2 cellular contexts compared by ENCODE assay signal in the genomic region with DNA sequence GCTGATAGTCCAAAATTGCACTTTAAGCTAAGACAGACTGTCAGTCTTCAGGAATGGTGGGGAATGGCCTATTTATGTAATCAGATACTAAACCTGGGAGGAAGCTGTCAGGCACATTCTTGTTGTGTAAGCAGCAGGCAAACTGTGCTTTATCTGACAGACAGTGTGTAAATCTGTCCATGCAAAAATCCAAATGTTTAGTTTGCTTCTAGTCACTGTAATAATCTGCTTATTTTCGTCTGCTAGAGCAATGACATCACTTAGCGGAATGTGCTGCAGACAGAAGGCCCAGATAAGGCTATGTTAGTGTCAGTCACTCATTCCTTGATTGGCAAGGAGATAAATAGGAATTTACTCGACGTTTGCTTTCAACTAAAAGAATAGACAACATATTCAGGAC.
TF ChIP-seq lines count a peak whose summit lies in the region.

No MANE protein-coding gene starts in this region.

TF ChIP-seq in GM12878, 131 proteins besides CTCF, POLR2A, EP300 and RAD21:
- no peak for TF ChIP-seq KLF5 (IDR thresholded peaks at IDR 0.05; ENCODE audit: partially characterized antibody)
- TF ChIP-seq, protein P1, sequence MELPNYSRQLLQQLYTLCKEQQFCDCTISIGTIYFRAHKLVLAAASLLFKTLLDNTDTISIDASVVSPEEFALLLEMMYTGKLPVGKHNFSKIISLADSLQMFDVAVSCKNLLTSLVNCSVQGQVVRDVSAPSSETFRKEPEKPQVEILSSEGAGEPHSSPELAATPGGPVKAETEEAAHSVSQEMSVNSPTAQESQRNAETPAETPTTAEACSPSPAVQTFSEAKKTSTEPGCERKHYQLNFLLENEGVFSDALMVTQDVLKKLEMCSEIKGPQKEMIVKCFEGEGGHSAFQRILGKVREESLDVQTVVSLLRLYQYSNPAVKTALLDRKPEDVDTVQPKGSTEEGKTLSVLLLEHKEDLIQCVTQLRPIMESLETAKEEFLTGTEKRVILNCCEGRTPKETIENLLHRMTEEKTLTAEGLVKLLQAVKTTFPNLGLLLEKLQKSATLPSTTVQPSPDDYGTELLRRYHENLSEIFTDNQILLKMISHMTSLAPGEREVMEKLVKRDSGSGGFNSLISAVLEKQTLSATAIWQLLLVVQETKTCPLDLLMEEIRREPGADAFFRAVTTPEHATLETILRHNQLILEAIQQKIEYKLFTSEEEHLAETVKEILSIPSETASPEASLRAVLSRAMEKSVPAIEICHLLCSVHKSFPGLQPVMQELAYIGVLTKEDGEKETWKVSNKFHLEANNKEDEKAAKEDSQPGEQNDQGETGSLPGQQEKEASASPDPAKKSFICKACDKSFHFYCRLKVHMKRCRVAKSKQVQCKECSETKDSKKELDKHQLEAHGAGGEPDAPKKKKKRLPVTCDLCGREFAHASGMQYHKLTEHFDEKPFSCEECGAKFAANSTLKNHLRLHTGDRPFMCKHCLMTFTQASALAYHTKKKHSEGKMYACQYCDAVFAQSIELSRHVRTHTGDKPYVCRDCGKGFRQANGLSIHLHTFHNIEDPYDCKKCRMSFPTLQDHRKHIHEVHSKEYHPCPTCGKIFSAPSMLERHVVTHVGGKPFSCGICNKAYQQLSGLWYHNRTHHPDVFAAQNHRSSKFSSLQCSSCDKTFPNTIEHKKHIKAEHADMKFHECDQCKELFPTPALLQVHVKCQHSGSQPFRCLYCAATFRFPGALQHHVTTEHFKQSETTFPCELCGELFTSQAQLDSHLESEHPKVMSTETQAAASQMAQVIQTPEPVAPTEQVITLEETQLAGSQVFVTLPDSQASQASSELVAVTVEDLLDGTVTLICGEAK (IDR thresholded peaks at IDR 0.05; ENCODE audit: borderline replicate concordance) = no peak
- no peak for TF ChIP-seq RBBP5 (conservative IDR thresholded peaks at IDR 0.05)
- TF ChIP-seq BMI1 (IDR thresholded peaks at IDR 0.05; ENCODE audit: borderline replicate concordance) = no peak
- no peak for TF ChIP-seq NFXL1 (IDR thresholded peaks at IDR 0.05; ENCODE audit: borderline replicate concordance)
- TF ChIP-seq GABPA (IDR thresholded peaks at IDR 0.05; ENCODE audit: low read depth) = no peak
- no peak for TF ChIP-seq TARDBP (IDR thresholded peaks at IDR 0.05; ENCODE audit: borderline replicate concordance)
- TF ChIP-seq ZNF24 (IDR thresholded peaks at IDR 0.05) = no peak

TF ChIP-seq in GM23338, 12 proteins besides CTCF, POLR2A, EP300 and RAD21:
- no peak for TF ChIP-seq STAT1 (IDR thresholded peaks at IDR 0.05; ENCODE audit: unreplicated experiment)
- no peak for TF ChIP-seq POLR2AphosphoS5 (IDR thresholded peaks at IDR 0.05; ENCODE audit: low read depth)
- TF ChIP-seq, protein P2, sequence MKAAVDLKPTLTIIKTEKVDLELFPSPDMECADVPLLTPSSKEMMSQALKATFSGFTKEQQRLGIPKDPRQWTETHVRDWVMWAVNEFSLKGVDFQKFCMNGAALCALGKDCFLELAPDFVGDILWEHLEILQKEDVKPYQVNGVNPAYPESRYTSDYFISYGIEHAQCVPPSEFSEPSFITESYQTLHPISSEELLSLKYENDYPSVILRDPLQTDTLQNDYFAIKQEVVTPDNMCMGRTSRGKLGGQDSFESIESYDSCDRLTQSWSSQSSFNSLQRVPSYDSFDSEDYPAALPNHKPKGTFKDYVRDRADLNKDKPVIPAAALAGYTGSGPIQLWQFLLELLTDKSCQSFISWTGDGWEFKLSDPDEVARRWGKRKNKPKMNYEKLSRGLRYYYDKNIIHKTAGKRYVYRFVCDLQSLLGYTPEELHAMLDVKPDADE (IDR thresholded peaks at IDR 0.05) = no peak
- TF ChIP-seq CREB1 (CRISPR knock-in tag; IDR thresholded peaks at IDR 0.05; ENCODE audit: low read depth) = no peak
- TF ChIP-seq, protein P3, sequence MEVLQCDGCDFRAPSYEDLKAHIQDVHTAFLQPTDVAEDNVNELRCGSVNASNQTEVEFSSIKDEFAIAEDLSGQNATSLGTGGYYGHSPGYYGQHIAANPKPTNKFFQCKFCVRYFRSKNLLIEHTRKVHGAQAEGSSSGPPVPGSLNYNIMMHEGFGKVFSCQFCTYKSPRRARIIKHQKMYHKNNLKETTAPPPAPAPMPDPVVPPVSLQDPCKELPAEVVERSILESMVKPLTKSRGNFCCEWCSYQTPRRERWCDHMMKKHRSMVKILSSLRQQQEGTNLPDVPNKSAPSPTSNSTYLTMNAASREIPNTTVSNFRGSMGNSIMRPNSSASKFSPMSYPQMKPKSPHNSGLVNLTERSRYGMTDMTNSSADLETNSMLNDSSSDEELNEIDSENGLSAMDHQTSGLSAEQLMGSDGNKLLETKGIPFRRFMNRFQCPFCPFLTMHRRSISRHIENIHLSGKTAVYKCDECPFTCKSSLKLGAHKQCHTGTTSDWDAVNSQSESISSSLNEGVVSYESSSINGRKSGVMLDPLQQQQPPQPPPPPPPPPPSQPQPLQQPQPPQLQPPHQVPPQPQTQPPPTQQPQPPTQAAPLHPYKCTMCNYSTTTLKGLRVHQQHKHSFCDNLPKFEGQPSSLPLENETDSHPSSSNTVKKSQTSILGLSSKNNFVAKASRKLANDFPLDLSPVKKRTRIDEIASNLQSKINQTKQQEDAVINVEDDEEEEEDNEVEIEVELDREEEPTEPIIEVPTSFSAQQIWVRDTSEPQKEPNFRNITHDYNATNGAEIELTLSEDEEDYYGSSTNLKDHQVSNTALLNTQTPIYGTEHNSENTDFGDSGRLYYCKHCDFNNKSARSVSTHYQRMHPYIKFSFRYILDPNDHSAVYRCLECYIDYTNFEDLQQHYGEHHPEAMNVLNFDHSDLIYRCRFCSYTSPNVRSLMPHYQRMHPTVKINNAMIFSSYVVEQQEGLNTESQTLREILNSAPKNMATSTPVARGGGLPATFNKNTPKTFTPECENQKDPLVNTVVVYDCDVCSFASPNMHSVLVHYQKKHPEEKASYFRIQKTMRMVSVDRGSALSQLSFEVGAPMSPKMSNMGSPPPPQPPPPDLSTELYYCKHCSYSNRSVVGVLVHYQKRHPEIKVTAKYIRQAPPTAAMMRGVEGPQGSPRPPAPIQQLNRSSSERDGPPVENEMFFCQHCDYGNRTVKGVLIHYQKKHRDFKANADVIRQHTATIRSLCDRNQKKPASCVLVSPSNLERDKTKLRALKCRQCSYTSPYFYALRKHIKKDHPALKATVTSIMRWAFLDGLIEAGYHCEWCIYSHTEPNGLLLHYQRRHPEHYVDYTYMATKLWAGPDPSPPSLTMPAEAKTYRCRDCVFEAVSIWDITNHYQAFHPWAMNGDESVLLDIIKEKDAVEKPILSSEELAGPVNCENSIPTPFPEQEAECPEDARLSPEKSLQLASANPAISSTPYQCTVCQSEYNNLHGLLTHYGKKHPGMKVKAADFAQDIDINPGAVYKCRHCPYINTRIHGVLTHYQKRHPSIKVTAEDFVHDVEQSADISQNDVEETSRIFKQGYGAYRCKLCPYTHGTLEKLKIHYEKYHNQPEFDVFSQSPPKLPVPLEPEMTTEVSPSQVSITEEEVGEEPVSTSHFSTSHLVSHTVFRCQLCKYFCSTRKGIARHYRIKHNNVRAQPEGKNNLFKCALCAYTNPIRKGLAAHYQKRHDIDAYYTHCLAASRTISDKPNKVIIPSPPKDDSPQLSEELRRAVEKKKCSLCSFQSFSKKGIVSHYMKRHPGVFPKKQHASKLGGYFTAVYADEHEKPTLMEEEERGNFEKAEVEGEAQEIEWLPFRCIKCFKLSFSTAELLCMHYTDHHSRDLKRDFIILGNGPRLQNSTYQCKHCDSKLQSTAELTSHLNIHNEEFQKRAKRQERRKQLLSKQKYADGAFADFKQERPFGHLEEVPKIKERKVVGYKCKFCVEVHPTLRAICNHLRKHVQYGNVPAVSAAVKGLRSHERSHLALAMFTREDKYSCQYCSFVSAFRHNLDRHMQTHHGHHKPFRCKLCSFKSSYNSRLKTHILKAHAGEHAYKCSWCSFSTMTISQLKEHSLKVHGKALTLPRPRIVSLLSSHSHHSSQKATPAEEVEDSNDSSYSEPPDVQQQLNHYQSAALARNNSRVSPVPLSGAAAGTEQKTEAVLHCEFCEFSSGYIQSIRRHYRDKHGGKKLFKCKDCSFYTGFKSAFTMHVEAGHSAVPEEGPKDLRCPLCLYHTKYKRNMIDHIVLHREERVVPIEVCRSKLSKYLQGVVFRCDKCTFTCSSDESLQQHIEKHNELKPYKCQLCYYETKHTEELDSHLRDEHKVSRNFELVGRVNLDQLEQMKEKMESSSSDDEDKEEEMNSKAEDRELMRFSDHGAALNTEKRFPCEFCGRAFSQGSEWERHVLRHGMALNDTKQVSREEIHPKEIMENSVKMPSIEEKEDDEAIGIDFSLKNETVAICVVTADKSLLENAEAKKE (CRISPR knock-in tag; IDR thresholded peaks at IDR 0.05) = no peak
- TF ChIP-seq, protein P4, sequence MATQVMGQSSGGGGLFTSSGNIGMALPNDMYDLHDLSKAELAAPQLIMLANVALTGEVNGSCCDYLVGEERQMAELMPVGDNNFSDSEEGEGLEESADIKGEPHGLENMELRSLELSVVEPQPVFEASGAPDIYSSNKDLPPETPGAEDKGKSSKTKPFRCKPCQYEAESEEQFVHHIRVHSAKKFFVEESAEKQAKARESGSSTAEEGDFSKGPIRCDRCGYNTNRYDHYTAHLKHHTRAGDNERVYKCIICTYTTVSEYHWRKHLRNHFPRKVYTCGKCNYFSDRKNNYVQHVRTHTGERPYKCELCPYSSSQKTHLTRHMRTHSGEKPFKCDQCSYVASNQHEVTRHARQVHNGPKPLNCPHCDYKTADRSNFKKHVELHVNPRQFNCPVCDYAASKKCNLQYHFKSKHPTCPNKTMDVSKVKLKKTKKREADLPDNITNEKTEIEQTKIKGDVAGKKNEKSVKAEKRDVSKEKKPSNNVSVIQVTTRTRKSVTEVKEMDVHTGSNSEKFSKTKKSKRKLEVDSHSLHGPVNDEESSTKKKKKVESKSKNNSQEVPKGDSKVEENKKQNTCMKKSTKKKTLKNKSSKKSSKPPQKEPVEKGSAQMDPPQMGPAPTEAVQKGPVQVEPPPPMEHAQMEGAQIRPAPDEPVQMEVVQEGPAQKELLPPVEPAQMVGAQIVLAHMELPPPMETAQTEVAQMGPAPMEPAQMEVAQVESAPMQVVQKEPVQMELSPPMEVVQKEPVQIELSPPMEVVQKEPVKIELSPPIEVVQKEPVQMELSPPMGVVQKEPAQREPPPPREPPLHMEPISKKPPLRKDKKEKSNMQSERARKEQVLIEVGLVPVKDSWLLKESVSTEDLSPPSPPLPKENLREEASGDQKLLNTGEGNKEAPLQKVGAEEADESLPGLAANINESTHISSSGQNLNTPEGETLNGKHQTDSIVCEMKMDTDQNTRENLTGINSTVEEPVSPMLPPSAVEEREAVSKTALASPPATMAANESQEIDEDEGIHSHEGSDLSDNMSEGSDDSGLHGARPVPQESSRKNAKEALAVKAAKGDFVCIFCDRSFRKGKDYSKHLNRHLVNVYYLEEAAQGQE (IDR thresholded peaks at IDR 0.05; ENCODE audit: unreplicated experiment) = no peak
- TF ChIP-seq ZNF331 (CRISPR knock-in tag; IDR thresholded peaks at IDR 0.05; ENCODE audit: low read depth) = no peak
TF ChIP-seq in GM23338: peak in this region for 0.
